ENCODE assay signal across 22 cellular contexts in the genomic region with DNA sequence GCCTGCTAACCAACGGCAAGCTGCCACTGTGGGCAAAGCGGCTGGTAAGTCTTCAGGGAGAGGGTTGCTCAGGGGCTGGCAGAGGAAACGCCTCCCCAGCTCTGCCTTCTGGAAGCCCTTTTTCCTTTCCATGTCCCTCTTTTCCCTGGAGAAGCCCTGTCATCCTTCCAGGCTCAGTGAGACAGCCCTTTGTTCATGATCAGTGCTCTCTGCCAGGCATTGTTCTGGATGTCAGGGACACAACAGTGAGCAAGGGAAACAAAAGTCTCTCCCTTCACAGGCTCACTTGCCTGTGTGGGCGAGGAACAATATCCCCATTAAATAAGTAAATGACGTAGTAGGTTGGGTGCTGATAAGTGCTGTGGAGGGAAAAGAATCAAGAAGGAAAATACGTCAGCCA. TPM values are rescaled to one million over a fixed set of nuclear protein-coding genes. Genes with fewer than 3 reads are reported as not detected.
A peak's percentile ranks its signal among the peaks of the same experiment; 100 is the strongest.
DNase-seq lines count a peak whose midpoint lies in the region; TF ChIP-seq lines count a peak whose summit lies in the region.
"Had no signal": no experiment of that assay in that cellular context is flagged by ENCODE, and none has a peak within 500 bp of the region (broad histone marks: within the 10 kb centered on the region; RNA-seq: fewer than 3 reads in every experiment).

No MANE protein-coding gene starts in this region.

- H3K79me1 ChIP-seq in trophoblast cell (ENCODE audit: low read length): no peaks in the 10 kb centered on the region

- H3K27ac ChIP-seq in BLaER1: no peak overlapping the region
- H3K27ac ChIP-seq in angular gyrus (ENCODE audit: low read depth, low read length): peak overlapping the region; percentile 92
- H3K27ac ChIP-seq in osteoblast (ENCODE audit: low read depth, low read length): no peak overlapping the region
- H3K27ac ChIP-seq in trophoblast cell (ENCODE audit: low read depth, low read length): no peak overlapping the region
- H3K27ac ChIP-seq: HL-60 had no signal

- no peak overlapping the region for H3K14ac ChIP-seq in trophoblast cell (ENCODE audit: low read length)

- H2AFZ ChIP-seq in osteoblast (ENCODE audit: low read length): no peak overlapping the region
- no peak overlapping the region for H2AFZ ChIP-seq in trophoblast cell (ENCODE audit: insufficient read depth, low read length, poor library complexity)

- WGBS in trophoblast cell (ENCODE audit: extremely low coverage, insufficient coverage, insufficient read length): no CpG with 5 or more reads among the region's 6 CpGs

- H2BK5ac ChIP-seq in trophoblast cell (ENCODE audit: low read depth, low read length, poor library complexity): no peak overlapping the region

- H4K12ac ChIP-seq in trophoblast cell (ENCODE audit: low read depth, low read length): no peak overlapping the region

- no peak overlapping the region for H2BK120ac ChIP-seq in trophoblast cell (ENCODE audit: insufficient read depth, low read length, poor library complexity)

- H3K18ac ChIP-seq in trophoblast cell (ENCODE audit: low read length): no peak overlapping the region

- no peak overlapping the region for H3K4ac ChIP-seq in trophoblast cell (ENCODE audit: low read depth, low read length)

- no peak overlapping the region for H2BK12ac ChIP-seq in trophoblast cell (ENCODE audit: low read length)

- H3K4me3 ChIP-seq in BLaER1 (no peak overlapping the region), osteoblast (ENCODE audit: insufficient read depth, low read length) (no peak overlapping the region), trophoblast cell (ENCODE audit: low read depth, low read length) (no peak overlapping the region), foreskin fibroblast (ENCODE audit: low read depth in 1 of 2, low read length in 2 of 2) (no peak overlapping the region)

- H4K20me1 ChIP-seq in BLaER1: no peaks in the 10 kb centered on the region
- no peaks in the 10 kb centered on the region for H4K20me1 ChIP-seq in osteoblast (ENCODE audit: insufficient read depth, low read length)

- H3K27me3 ChIP-seq in BLaER1 (no peaks in the 10 kb centered on the region), osteoblast (ENCODE audit: insufficient read depth, low read length) (no peaks in the 10 kb centered on the region), trophoblast cell (ENCODE audit: insufficient read depth, low read length) (no peaks in the 10 kb centered on the region)

- no peak overlapping the region for H3K4me2 ChIP-seq in BLaER1
- H3K4me2 ChIP-seq in osteoblast (ENCODE audit: insufficient read depth, low read length): no peak overlapping the region
- no peak overlapping the region for H3K4me2 ChIP-seq in trophoblast cell (ENCODE audit: low read length)

- no peak overlapping the region for H3K23ac ChIP-seq in trophoblast cell (ENCODE audit: low read length)

- H3K36me3 ChIP-seq in BLaER1 (peaks cover 96% of the 10 kb centered on the region), osteoblast (ENCODE audit: insufficient read depth, low read length) (peaks cover 33% of the 10 kb centered on the region), trophoblast cell (ENCODE audit: control insufficient read depth in 1 of 2, insufficient read depth in 2 of 2, low read length in 2 of 2) (peaks cover 48 to 56% of the 10 kb centered on the region in 2 experiments)

- peak; percentile 98 for DNase-seq in globus pallidus (ENCODE audit: low spot score)
- DNase-seq in osteoblast (ENCODE audit: insufficient read length, low spot score, missing footprints): peak; percentile 59
- DNase-seq in NCI-H526 (lab: John Stamatoyannopoulos, UW): no peak
- DNase-seq in MV-4-11 (lab: John Stamatoyannopoulos, UW): no peak
- DNase-seq in trophoblast cell: no peak
- DNase-seq in foreskin fibroblast: no peak
- DNase-seq: activated CD4-positive, alpha-beta T cell treated with anti-CD3 and anti-CD28 coated beads for 48 hours; activated T-cell treated with anti-CD3 and anti-CD28 coated beads, Interleukin-2, amount 50 U/mL, for 72 hours; NCI-H1092; NCI-H2081; retina; SHP77; stimulated activated CD4-positive, alpha-beta T cell treated with anti-CD3 and anti-CD28 coated beads, Interleukin-4, amount 100 ng/mL, for 4 hours; T-helper 1 cell had no signal

- no peaks in the 10 kb centered on the region for H3K9me3 ChIP-seq in BLaER1
- H3K9me3 ChIP-seq in osteoblast (ENCODE audit: low read depth, low read length): no peaks in the 10 kb centered on the region
- no peaks in the 10 kb centered on the region for H3K9me3 ChIP-seq in trophoblast cell (ENCODE audit: insufficient read depth, low read depth, low read length)

- H3K4me1 ChIP-seq in BLaER1 (no peaks in the 10 kb centered on the region), osteoblast (ENCODE audit: insufficient read depth, low read length) (no peaks in the 10 kb centered on the region), trophoblast cell (ENCODE audit: control insufficient read depth in 1 of 2, insufficient read depth in 2 of 2, low read length in 2 of 2) (no peaks in the 10 kb centered on the region)

- H3K79me2 ChIP-seq in osteoblast (ENCODE audit: insufficient read depth, low read length) (no peaks in the 10 kb centered on the region), trophoblast cell (ENCODE audit: control insufficient read depth, insufficient read depth, low read length, poor library complexity) (no peaks in the 10 kb centered on the region)

- no peak overlapping the region for H4K8ac ChIP-seq in trophoblast cell (ENCODE audit: low read depth, low read length)

- 0 out of 2 replicates have a peak overlapping the region, but pooled peaks have one; percentile 15 for H3K9ac ChIP-seq in BLaER1
- no peak overlapping the region for H3K9ac ChIP-seq in trophoblast cell (ENCODE audit: low read length)

- H4K91ac ChIP-seq in trophoblast cell (ENCODE audit: low read depth, low read length): no peak overlapping the region

- no peak overlapping the region for H2AK5ac ChIP-seq in trophoblast cell (ENCODE audit: low read length)

- no peak for TF ChIP-seq CTCF in osteoblast (IDR thresholded peaks at IDR 0.05; ENCODE audit: extremely low read depth, low read depth, low read length)
- TF ChIP-seq CTCF in foreskin fibroblast (IDR thresholded peaks at IDR 0.05; ENCODE audit: low read depth, low read length): no peak

RNA-seq across cellular contexts. Expression of a gene that starts 13.9 kb away (rescaled TPM):
- not detected in 2 replicates for total RNA-seq in osteoblast
- 0.10 TPM in 1 of 2 replicates, not detected in the other for polyA plus RNA-seq in trophoblast cell (2013)
- total RNA-seq: activated naive CD4-positive, alpha-beta T cell treated with anti-CD3 and anti-CD28 coated beads, Interleukin-2, amount 50 U/mL, for 72 hours; fibroblast of lung; HepG2; LHCN-M2; lower leg skin had no signal
- polyA plus RNA-seq: fibroblast of lung, HepG2 had no signal

RNA-seq across cellular contexts. Expression of a gene that starts 17.6 kb away (rescaled TPM):
- 22.4 and 33.6 TPM in 2 replicates for total RNA-seq in osteoblast
- 112 and 114 TPM in 2 replicates for polyA plus RNA-seq in trophoblast cell (2013)

RNA-seq across cellular contexts. Expression of a gene that starts 18.2 kb away (rescaled TPM):
- 126 and 136 TPM in 2 replicates for total RNA-seq in osteoblast
- polyA plus RNA-seq in trophoblast cell (2013): 205 and 215 TPM in 2 replicates

RNA-seq across cellular contexts. Expression of a gene that starts 42.3 kb away (rescaled TPM):
- total RNA-seq in osteoblast: 1.4 and 1.8 TPM in 2 replicates
- 7.6 and 7.7 TPM in 2 replicates for polyA plus RNA-seq in trophoblast cell (2013)

RNA-seq across cellular contexts. Expression of a gene that starts 42.8 kb away (rescaled TPM):
- 400 and 420 TPM in 2 replicates for total RNA-seq in osteoblast
- polyA plus RNA-seq in trophoblast cell (2013): 865 and 885 TPM in 2 replicates

Comparison
In these comparisons a context has a peak if more than half of its experiments do, and no peak if none do; other contexts are left out.
1. DNase-seq: peak in globus pallidus (single experiment) and osteoblast (single experiment); none in NCI-H526 (0 of 2), MV-4-11 (single experiment), trophoblast cell (0 of 2) and foreskin fibroblast (0 of 2).